Comparison of ENCODE assay signal across 10 cellular contexts in genomic region chr5:168295574-168296201, GRCh38. TPM values are rescaled to one million over a fixed set of nuclear protein-coding genes. Genes with fewer than 3 reads are reported as not detected.
DNase-seq lines count a peak whose midpoint lies in the region; ATAC-seq, FAIRE-seq and TF ChIP-seq lines count a peak whose summit lies in the region.
"Had no signal": no experiment of that assay in that cellular context is flagged by ENCODE, and none has a peak within 500 bp of the region (broad histone marks: within the 10 kb centered on the region; RNA-seq: fewer than 3 reads in every experiment).

No MANE protein-coding gene starts in this region.

- H3K4me1 Mint-ChIP-seq in activated naive CD8-positive, alpha-beta T cell treated with anti-CD3 and anti-CD28 coated beads, Interleukin-2, amount 50 U/mL, for 24 hours: peaks cover 6% of the 10 kb centered on the region

- ATAC-seq in HG02852 (IDR thresholded peaks at IDR 0.05; ENCODE audit: unreplicated experiment): no peak
- no peak for ATAC-seq in HG02763 (IDR thresholded peaks at IDR 0.05; ENCODE audit: unreplicated experiment)
- no peak for ATAC-seq in activated naive CD8-positive, alpha-beta T cell treated with anti-CD3 and anti-CD28 coated beads, Interleukin-2, amount 50 U/mL, for 24 hours
- no peak for ATAC-seq in mucosa of descending colon
- ATAC-seq: K562; naive thymus-derived CD4-positive, alpha-beta T cell had no signal

- intact Hi-C loops in mucosa of descending colon (cut with DNase I, micrococcal nuclease): no loop called here

- H3K27me3 ChIP-seq in osteoblast (ENCODE audit: insufficient read depth, low read length): no peaks in the 10 kb centered on the region

- H3K4me3 Mint-ChIP-seq in activated naive CD8-positive, alpha-beta T cell treated with anti-CD3 and anti-CD28 coated beads, Interleukin-2, amount 50 U/mL, for 24 hours: no peak overlapping the region
- H3K4me3 Mint-ChIP-seq: naive thymus-derived CD4-positive, alpha-beta T cell had no signal

- H3K4me2 ChIP-seq in osteoblast (ENCODE audit: insufficient read depth, low read length): peak overlapping the region; percentile 52

- no peak for FAIRE-seq in frontal cortex (lab: Jason Lieb, UNC)
- FAIRE-seq: K562 had no signal

- no peaks in the 10 kb centered on the region for H3K79me2 ChIP-seq in osteoblast (ENCODE audit: insufficient read depth, low read length)

- H3K4me3 ChIP-seq in osteoblast (ENCODE audit: insufficient read depth, low read length): no peak overlapping the region
- H3K4me3 ChIP-seq in mucosa of descending colon: no peak overlapping the region
- H3K4me3 ChIP-seq: K562 had no signal

- DNase-seq in GM03348 (ENCODE audit: low spot score) (peak; percentile 88), T1000 (lab: John Stamatoyannopoulos, UW) (peak; percentile 20), frontal cortex (ENCODE audit: low spot score in 2 of 2) (peak; percentile 43 to 49), osteoblast (ENCODE audit: insufficient read length, low spot score, missing footprints) (peak; percentile 97), mucosa of descending colon (no peak)
- DNase-seq in activated naive CD8-positive, alpha-beta T cell treated with anti-CD3 and anti-CD28 coated beads, Interleukin-2, amount 50 U/mL, for 24 hours: no peak
- DNase-seq: naive thymus-derived CD4-positive, alpha-beta T cell had no signal

- no peak overlapping the region for H3K27ac Mint-ChIP-seq in activated naive CD8-positive, alpha-beta T cell treated with anti-CD3 and anti-CD28 coated beads, Interleukin-2, amount 50 U/mL, for 24 hours
- H3K27ac Mint-ChIP-seq: naive thymus-derived CD4-positive, alpha-beta T cell had no signal

- H3K36me3 Mint-ChIP-seq in activated naive CD8-positive, alpha-beta T cell treated with anti-CD3 and anti-CD28 coated beads, Interleukin-2, amount 50 U/mL, for 24 hours (ENCODE audit: low read depth): no peaks in the 10 kb centered on the region
- H3K36me3 Mint-ChIP-seq: naive thymus-derived CD4-positive, alpha-beta T cell had no signal

- H3K36me3 ChIP-seq in osteoblast (ENCODE audit: insufficient read depth, low read length) (no peaks in the 10 kb centered on the region), mucosa of descending colon (ENCODE audit: low read depth) (no peaks in the 10 kb centered on the region)

- H4K20me1 ChIP-seq in osteoblast (ENCODE audit: insufficient read depth, low read length): no peaks in the 10 kb centered on the region

- H3K4me1 ChIP-seq in osteoblast (ENCODE audit: insufficient read depth, low read length) (peaks cover 15% of the 10 kb centered on the region), mucosa of descending colon (ENCODE audit: low read depth) (peaks cover 6% of the 10 kb centered on the region)

- H3K9me3 ChIP-seq in osteoblast (ENCODE audit: low read depth, low read length) (no peaks in the 10 kb centered on the region), mucosa of descending colon (no peaks in the 10 kb centered on the region)

- H3K9me3 Mint-ChIP-seq in activated naive CD8-positive, alpha-beta T cell treated with anti-CD3 and anti-CD28 coated beads, Interleukin-2, amount 50 U/mL, for 24 hours: no peaks in the 10 kb centered on the region

- H3K27ac ChIP-seq in osteoblast (ENCODE audit: low read depth, low read length): no peak overlapping the region

- H3K27me3 Mint-ChIP-seq in activated naive CD8-positive, alpha-beta T cell treated with anti-CD3 and anti-CD28 coated beads, Interleukin-2, amount 50 U/mL, for 24 hours: peaks cover 24% of the 10 kb centered on the region

- peak overlapping the region; percentile 84 for H2AFZ ChIP-seq in osteoblast (ENCODE audit: low read length)

- TF ChIP-seq CTCF in osteoblast (IDR thresholded peaks at IDR 0.05; ENCODE audit: extremely low read depth, low read depth, low read length) (peak; percentile 72), mucosa of descending colon (IDR thresholded peaks at IDR 0.05) (no peak)

RNA-seq across cellular contexts. Expression of gene WWC1, which starts 4.2 kb away (rescaled TPM):
- total RNA-seq in frontal cortex (78.3 TPM), osteoblast (0.88 and 1.4 TPM in 2 replicates), mucosa of descending colon (10 to 100 TPM; 14.7 to 37.0 (median 17.2) TPM)

Comparison
In these comparisons a context has a peak if more than half of its experiments do, and no peak if none do; other contexts are left out.
1. DNase-seq: peak in GM03348 (single experiment), T1000 (single experiment), frontal cortex (2 of 2) and osteoblast (single experiment); none in activated naive CD8-positive, alpha-beta T cell treated with anti-CD3 and anti-CD28 coated beads, Interleukin-2, amount 50 U/mL, for 24 hours (single experiment) and mucosa of descending colon (0 of 3).